ENCODE assay signal across 2 cellular contexts in the genomic region with DNA sequence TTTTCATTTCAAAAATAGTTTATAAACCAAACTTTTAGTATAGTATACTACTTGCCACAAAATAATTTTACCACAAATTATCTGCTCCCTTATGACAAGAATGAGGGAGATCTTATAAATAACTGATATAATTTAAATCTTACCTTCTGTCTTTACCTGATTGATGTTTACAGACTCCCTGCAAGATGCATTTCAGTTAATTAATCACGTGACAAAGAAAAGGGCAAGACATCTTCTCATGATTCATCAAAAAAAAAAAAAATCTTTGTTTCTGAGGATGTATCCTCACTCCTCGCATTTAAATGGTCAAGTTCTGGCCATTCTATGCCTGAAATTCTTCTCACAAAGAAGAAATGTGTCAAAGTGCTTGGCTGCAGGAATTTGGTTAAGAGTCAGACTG.
TF ChIP-seq lines count a peak whose summit lies in the region.

No MANE protein-coding gene starts in this region.

TF ChIP-seq in HepG2, 621 proteins besides CTCF, POLR2A, EP300 and RAD21:
- no peak for TF ChIP-seq ZZZ3 (CRISPR knock-in tag; IDR thresholded peaks at IDR 0.05; ENCODE audit: borderline replicate concordance)
- TF ChIP-seq, protein P1, sequence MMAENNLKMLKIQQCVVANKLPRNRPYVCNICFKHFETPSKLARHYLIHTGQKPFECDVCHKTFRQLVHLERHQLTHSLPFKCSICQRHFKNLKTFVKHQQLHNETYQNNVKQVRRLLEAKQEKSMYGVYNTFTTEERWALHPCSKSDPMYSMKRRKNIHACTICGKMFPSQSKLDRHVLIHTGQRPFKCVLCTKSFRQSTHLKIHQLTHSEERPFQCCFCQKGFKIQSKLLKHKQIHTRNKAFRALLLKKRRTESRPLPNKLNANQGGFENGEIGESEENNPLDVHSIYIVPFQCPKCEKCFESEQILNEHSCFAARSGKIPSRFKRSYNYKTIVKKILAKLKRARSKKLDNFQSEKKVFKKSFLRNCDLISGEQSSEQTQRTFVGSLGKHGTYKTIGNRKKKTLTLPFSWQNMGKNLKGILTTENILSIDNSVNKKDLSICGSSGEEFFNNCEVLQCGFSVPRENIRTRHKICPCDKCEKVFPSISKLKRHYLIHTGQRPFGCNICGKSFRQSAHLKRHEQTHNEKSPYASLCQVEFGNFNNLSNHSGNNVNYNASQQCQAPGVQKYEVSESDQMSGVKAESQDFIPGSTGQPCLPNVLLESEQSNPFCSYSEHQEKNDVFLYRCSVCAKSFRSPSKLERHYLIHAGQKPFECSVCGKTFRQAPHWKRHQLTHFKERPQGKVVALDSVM (CRISPR knock-in tag; IDR thresholded peaks at IDR 0.05): no peak
- no peak for TF ChIP-seq TBX2 (CRISPR knock-in tag; IDR thresholded peaks at IDR 0.05; ENCODE audit: borderline replicate concordance)
- TF ChIP-seq EED (CRISPR knock-in tag; IDR thresholded peaks at IDR 0.05): no peak
- TF ChIP-seq RAD51 (IDR thresholded peaks at IDR 0.05; ENCODE audit: borderline replicate concordance): peak; percentile 69; the same call in 1 of the 2 replicates
- no peak for TF ChIP-seq ZSCAN25 (CRISPR knock-in tag; IDR thresholded peaks at IDR 0.05)

TF ChIP-seq in endothelial cell of umbilical vein, 7 proteins besides CTCF, POLR2A, EP300 and RAD21:
- no peak for TF ChIP-seq EZH2 (IDR thresholded peaks at IDR 0.05; ENCODE audit: borderline replicate concordance, low read depth, low read length, severe bottlenecking)
- no peak for TF ChIP-seq MAX (IDR thresholded peaks at IDR 0.05; ENCODE audit: insufficient read depth, insufficient read length)
- TF ChIP-seq JUN (IDR thresholded peaks at IDR 0.05; ENCODE audit: borderline replicate concordance, insufficient read depth, insufficient read length, low read depth): no peak
- TF ChIP-seq GATA2 (IDR thresholded peaks at IDR 0.05; ENCODE audit: insufficient read depth, insufficient read length, low read depth, low read length): no peak
- TF ChIP-seq MYC (IDR thresholded peaks at IDR 0.05; ENCODE audit: low read depth, low read length): no peak
- no peak for TF ChIP-seq FOS (IDR thresholded peaks at IDR 0.05; ENCODE audit: borderline replicate concordance, insufficient read depth, low read length)
- no peak for TF ChIP-seq POLR2AphosphoS5 (IDR thresholded peaks at IDR 0.05; ENCODE audit: insufficient read depth, low read depth, low read length)
